In genomic region chr2:46329340-46329739, GRCh38 we compare ENCODE assay signal across 24 cellular contexts. TPM values are rescaled to one million over a fixed set of nuclear protein-coding genes. Genes with fewer than 3 reads are reported as not detected.
DNase-seq lines count a peak whose midpoint lies in the region; ATAC-seq, FAIRE-seq and TF ChIP-seq lines count a peak whose summit lies in the region.
"Had no signal": no experiment of that assay in that cellular context is flagged by ENCODE, and none has a peak within 500 bp of the region (broad histone marks: within the 10 kb centered on the region; RNA-seq: fewer than 3 reads in every experiment).

No MANE protein-coding gene starts in this region.

- H3K4me1 ChIP-seq in ascending aorta, result peaks cover 14 to 76% of the 10 kb centered on the region in 2 donors
- H3K4me1 ChIP-seq in kidney (ENCODE audit: control insufficient read depth in 1 of 2, insufficient read depth in 1 of 2, low read depth in 1 of 2, low read length in 2 of 2), result peaks cover 77 to 89% of the 10 kb centered on the region in 2 donors
- H3K4me1 ChIP-seq in gastrocnemius medialis, result peaks cover 61 to 83% of the 10 kb centered on the region in 2 donors
- H3K4me1 ChIP-seq in pancreas, result peaks cover 69 to 86% (median 82%) of the 10 kb centered on the region in 3 donors
- H3K4me1 ChIP-seq: prostate gland had no signal

- peak overlapping the region in 1 of 2 donors; percentile 0 for H3K9ac ChIP-seq in kidney (ENCODE audit: low read length in 2 of 2)
- H3K9ac ChIP-seq: KMS-11 had no signal

- in situ Hi-C loops in gastrocnemius medialis (cut with MboI; ENCODE audit: low sequenced_read_pairs in 4 of 4), result no loop called here

- H3K4me3 Mint-ChIP-seq in HFFc6, result no peak overlapping the region; the same call in 1 of the 2 replicates
- H3K4me3 Mint-ChIP-seq: activated naive CD4-positive, alpha-beta T cell treated with anti-CD3 and anti-CD28 coated beads for 36 hours; activated T-cell treated with anti-CD3 and anti-CD28 coated beads, Interleukin-2, amount 50 U/mL, for 4 hours; endodermal cell; natural killer cell treated with Interleukin-12 subunit alpha and Interleukin-12 subunit beta and Interleukin-15 and Interleukin-18, amount 100 ng/mL, for 72 hours; stimulated activated naive CD8-positive, alpha-beta T cell treated with anti-CD3 and anti-CD28 coated beads, Interleukin-15, Interleukin-2, amounts not matched to agents 100 ng/mL and 50 ng/mL, for 24 hours had no signal

- FAIRE-seq in kidney (lab: Jason Lieb, UNC), result no peak
- no peak for FAIRE-seq in pancreas (lab: Jason Lieb, UNC)
- FAIRE-seq: GM12892 had no signal

- no peak overlapping the region for H3K4me3 ChIP-seq in ascending aorta
- no peak overlapping the region for H3K4me3 ChIP-seq in kidney (ENCODE audit: low read length in 2 of 2)
- no peak overlapping the region for H3K4me3 ChIP-seq in gastrocnemius medialis
- no peak overlapping the region for H3K4me3 ChIP-seq in pancreas
- H3K4me3 ChIP-seq: Peyer's patch, prostate gland, upper lobe of right lung had no signal

- no peaks in the 10 kb centered on the region for H3K9me3 Mint-ChIP-seq in HFFc6
- H3K9me3 Mint-ChIP-seq: activated naive CD4-positive, alpha-beta T cell treated with anti-CD3 and anti-CD28 coated beads for 36 hours; activated T-cell treated with anti-CD3 and anti-CD28 coated beads, Interleukin-2, amount 50 U/mL, for 4 hours; endodermal cell; natural killer cell treated with Interleukin-12 subunit alpha and Interleukin-12 subunit beta and Interleukin-15 and Interleukin-18, amount 100 ng/mL, for 72 hours; stimulated activated naive CD8-positive, alpha-beta T cell treated with anti-CD3 and anti-CD28 coated beads, Interleukin-15, Interleukin-2, amounts not matched to agents 100 ng/mL and 50 ng/mL, for 24 hours had no signal

- DNase-seq in HFFc6 (no peak), ascending aorta (ENCODE audit: low spot score in 2 of 2) (no peak), kidney (no peak), gastrocnemius medialis (no peak), GM03348 (ENCODE audit: low spot score) (no peak), pancreas (no peak)
- DNase-seq: activated CD8-positive, alpha-beta memory T cell treated with anti-CD3 and anti-CD28 coated beads for 24 hours; activated naive CD4-positive, alpha-beta T cell treated with anti-CD3 and anti-CD28 coated beads for 36 hours; activated T-cell treated with anti-CD3 and anti-CD28 coated beads, Interleukin-2, amount 50 U/mL, for 4 hours; anterior cingulate cortex; DMS79; endodermal cell; NCI-H1048; NCI-H510A; NK-92 treated with Interleukin-12 subunit alpha and Interleukin-12 subunit beta, amount 100 ng/mL, for 24 hours; Peyer's patch; stimulated activated CD4-positive, alpha-beta T cell treated with anti-CD3 and anti-CD28 coated beads, Interleukin-4, amount 100 ng/mL, for 1 hour; upper lobe of right lung had no signal

- peaks cover 2% of the 10 kb centered on the region for H3K27me3 Mint-ChIP-seq in HFFc6 (ENCODE audit: insufficient read depth)

- 86 to 88% methylated on average over 13 of the region's 13 CpGs for WGBS in pancreas, 2 donors

- intact Hi-C loops in ascending aorta (cut with DNase I), result loop anchor here (1.0 kb wide), 1 partner anchor 14 kb away; no protein-coding TSS in a partner anchor
- intact Hi-C loops in kidney (cut with DNase I), result no loop called here
- intact Hi-C loops in gastrocnemius medialis (cut with DNase I; ENCODE audit: low total_unique reads), result no loop called here
- intact Hi-C loops in pancreas (cut with DNase I), result no loop called here

- no peaks in the 10 kb centered on the region for H3K36me3 ChIP-seq in ascending aorta
- H3K36me3 ChIP-seq in kidney (ENCODE audit: control insufficient read depth in 1 of 2, insufficient read depth in 2 of 2, low read length in 2 of 2), result no peaks in the 10 kb centered on the region
- no peaks in the 10 kb centered on the region for H3K36me3 ChIP-seq in gastrocnemius medialis
- no peaks in the 10 kb centered on the region for H3K36me3 ChIP-seq in pancreas
- H3K36me3 ChIP-seq: Peyer's patch, prostate gland, upper lobe of right lung had no signal

- H3K27me3 ChIP-seq in ascending aorta, result no peaks in the 10 kb centered on the region
- H3K27me3 ChIP-seq in gastrocnemius medialis, result no peaks in the 10 kb centered on the region
- H3K27me3 ChIP-seq in pancreas, result no peaks in the 10 kb centered on the region
- H3K27me3 ChIP-seq: Peyer's patch, upper lobe of right lung had no signal

- peak overlapping the region; percentile 92 for H3K27ac Mint-ChIP-seq in HFFc6
- H3K27ac Mint-ChIP-seq: endodermal cell; stimulated activated naive CD8-positive, alpha-beta T cell treated with anti-CD3 and anti-CD28 coated beads, Interleukin-15, Interleukin-2, amounts not matched to agents 100 ng/mL and 50 ng/mL, for 24 hours had no signal

- H3K27ac ChIP-seq in ascending aorta (peak overlapping the region; percentile 28 to 86), kidney (ENCODE audit: low read depth in 2 of 2, low read length in 2 of 2) (peak overlapping the region; percentile 43 to 44), gastrocnemius medialis (peak overlapping the region in 3 of 4 donors; percentile 19 to 75 (median 30)), pancreas (peak overlapping the region in 2 of 4 donors; percentile 66 to 80)
- H3K27ac ChIP-seq: KMS-11, prostate gland, upper lobe of right lung had no signal

- peaks cover 5% of the 10 kb centered on the region for H3K36me3 Mint-ChIP-seq in HFFc6 (ENCODE audit: low read depth)
- H3K36me3 Mint-ChIP-seq: natural killer cell treated with Interleukin-12 subunit alpha and Interleukin-12 subunit beta and Interleukin-15 and Interleukin-18, amount 100 ng/mL, for 72 hours had no signal

- TF ChIP-seq POLR2A in gastrocnemius medialis (IDR thresholded peaks at IDR 0.05), result no peak

- H3K9me3 ChIP-seq in ascending aorta (no peaks in the 10 kb centered on the region), kidney (ENCODE audit: control insufficient read depth in 1 of 2, low read length in 2 of 2) (no peaks in the 10 kb centered on the region), gastrocnemius medialis (no peaks in the 10 kb centered on the region), pancreas (no peaks in the 10 kb centered on the region)
- H3K9me3 ChIP-seq: Peyer's patch, prostate gland, upper lobe of right lung had no signal

- TF ChIP-seq CTCF in HFFc6 (IDR thresholded peaks at IDR 0.05) (no peak), ascending aorta (IDR thresholded peaks at IDR 0.05) (no peak), kidney (IDR thresholded peaks at IDR 0.05; ENCODE audit: borderline replicate concordance, extremely low read depth, insufficient read depth) (no peak), gastrocnemius medialis (IDR thresholded peaks at IDR 0.05 in 4 of 5, conservative IDR thresholded peaks at IDR 0.05 in 1 of 5) (no peak), pancreas (IDR thresholded peaks at IDR 0.05) (no peak)

- H3K4me1 Mint-ChIP-seq in HFFc6 (ENCODE audit: low read depth), result peaks cover 97% of the 10 kb centered on the region

- ATAC-seq in gastrocnemius medialis (no peak), pancreas (no peak), HG02970 (IDR thresholded peaks at IDR 0.05; ENCODE audit: low FRiP score, unreplicated experiment) (no peak)
- ATAC-seq: upper lobe of right lung had no signal

RNA-seq across cellular contexts. Expression of gene EPAS1, which starts 32.1 kb away (rescaled TPM):
- 100 to 1,000 TPM in 4 of 6 experiments, 10 to 100 TPM in 2; 93.5 to 115 (median 101) TPM for total RNA-seq in HFFc6 (2021; fragmentation: NEBNext Ultra II Directional; extraction: Animal tissue kit (Norgen Biotek cat#: 25700))
- 1,738 TPM for total RNA-seq in ascending aorta
- 398 TPM for total RNA-seq in kidney
- 142 TPM for polyA plus RNA-seq in kidney (ENCODE audit: insufficient read depth, low read depth, low replicate concordance)
- total RNA-seq in gastrocnemius medialis, result 10 to 100 TPM; 61.5 to 95.1 (median 90.0) TPM
- 100 to 1,000 TPM in 2 of 6 donors, 10 to 100 TPM in 4; 61.8 to 165 (median 85.8) TPM for total RNA-seq in pancreas
- 10 to 100 TPM; 35.6 to 69.1 TPM for polyA plus RNA-seq in pancreas
